21 cellular contexts compared by ENCODE assay signal in genomic region chr18:77657651-77658308, GRCh38.
"Had no signal": no experiment of that assay in that cellular context is flagged by ENCODE, and none has a peak within 500 bp of the region (broad histone marks: within the 10 kb centered on the region; RNA-seq: fewer than 3 reads in every experiment).

No MANE protein-coding gene starts in this region.

- H3K27me3 ChIP-seq: adrenal gland had no signal

- H3K9me3 ChIP-seq: adrenal gland, SJSA1, SK-N-SH had no signal

- H3K4me1 ChIP-seq: adrenal gland, SJSA1 had no signal

- H3K36me3 ChIP-seq: adrenal gland, SJSA1 had no signal

- H3K27ac ChIP-seq: adrenal gland, SJSA1 had no signal

- H3K9ac ChIP-seq: SK-N-SH had no signal

- FAIRE-seq: TTC549 had no signal

- H3K4me2 ChIP-seq: SK-N-SH had no signal

- DNase-seq: activated CD4-positive, alpha-beta T cell treated with anti-CD3 and anti-CD28 coated beads for 36 hours; activated CD4-positive, alpha-beta T cell treated with anti-CD3 and anti-CD28 coated beads, Interleukin-2, amount 10 ng/mL, durations not matched to agents 7 days and 5 days; activated CD4-positive, alpha-beta T cell treated with anti-CD3 and anti-CD28 coated beads, Interleukin-2, amount 50 U/mL, for 48 hours; activated CD8-positive, alpha-beta T cell treated with anti-CD3 and anti-CD28 coated beads, Interleukin-2, amount 10 ng/mL, durations not matched to agents 7 days and 5 days; activated gamma-delta T cell; activated naive CD4-positive, alpha-beta T cell treated with Interleukin-2 at 50 U/mL for 16 hours; activated T-cell treated with anti-CD3 and anti-CD28 coated beads, Interleukin-2, amount 50 U/mL, for 24 hours; adrenal gland; caudate nucleus; Karpas-422; KBM-7; NCI-H1105; NCI-H1436; NCI-H1694; NCI-H1930; NCI-H345; NCI-H524 treated with DMSO at 0.1 percent for 48 hours; SHP77 treated with DMSO at 0.1 percent for 48 hours; SK-N-SH had no signal

- H3K4me3 ChIP-seq: adrenal gland, SJSA1 had no signal
